In genomic region chr19:917323-918151, GRCh38 we compare ENCODE assay signal across 1 cellular context.
TF ChIP-seq lines count a peak whose summit lies in the region.

Gene KISS1R (plus strand): TSS chr19:917333. CDS start chr19:917503, 170 bp downstream.

TF ChIP-seq in WTC11, 78 proteins besides CTCF, POLR2A, EP300 and RAD21 (continued from another document and continues in another):
- no peak for TF ChIP-seq ATF6 (CRISPR knock-in tag; IDR thresholded peaks at IDR 0.05)
- TF ChIP-seq IRF2 (CRISPR knock-in tag; IDR thresholded peaks at IDR 0.05; ENCODE audit: borderline replicate concordance, low read depth) = no peak
- no peak for TF ChIP-seq SMAD3 (CRISPR knock-in tag; IDR thresholded peaks at IDR 0.05; ENCODE audit: borderline replicate concordance)
- no peak for TF ChIP-seq NFYB (CRISPR knock-in tag; conservative IDR thresholded peaks at IDR 0.05; ENCODE audit: low read depth)
- TF ChIP-seq NFE2L1 (CRISPR knock-in tag; IDR thresholded peaks at IDR 0.05) = 0 out of 2 replicates have a peak, but pooled peaks have one; percentile 34
- peak; percentile 80; the same call in 1 of the 2 replicates for TF ChIP-seq CREB1 (CRISPR knock-in tag; IDR thresholded peaks at IDR 0.05)
- TF ChIP-seq ATF2 (CRISPR knock-in tag; IDR thresholded peaks at IDR 0.05; ENCODE audit: borderline replicate concordance, low read depth) = no peak
- TF ChIP-seq ARID4B (CRISPR knock-in tag; IDR thresholded peaks at IDR 0.05; ENCODE audit: borderline replicate concordance) = no peak
- TF ChIP-seq ZNF671 (CRISPR knock-in tag; IDR thresholded peaks at IDR 0.05) = no peak
- TF ChIP-seq ATF1 (CRISPR knock-in tag; IDR thresholded peaks at IDR 0.05) = 0 out of 2 replicates have a peak, but pooled peaks have one; percentile 37
- TF ChIP-seq AR (CRISPR knock-in tag; IDR thresholded peaks at IDR 0.05) = no peak
- TF ChIP-seq NR3C1 (CRISPR knock-in tag; conservative IDR thresholded peaks at IDR 0.05; ENCODE audit: low read depth) = no peak
- no peak for TF ChIP-seq ZNF138 (CRISPR knock-in tag; conservative IDR thresholded peaks at IDR 0.05)
- no peak for TF ChIP-seq PRRX2 (CRISPR knock-in tag; IDR thresholded peaks at IDR 0.05)
- peak; percentile 97 for TF ChIP-seq ZNF121 (CRISPR knock-in tag; IDR thresholded peaks at IDR 0.05)
- no peak for TF ChIP-seq FOXJ3 (CRISPR knock-in tag; IDR thresholded peaks at IDR 0.05; ENCODE audit: borderline replicate concordance)
- TF ChIP-seq ZNF532 (CRISPR knock-in tag; IDR thresholded peaks at IDR 0.05; ENCODE audit: borderline replicate concordance) = no peak
- no peak for TF ChIP-seq ESRRA (CRISPR knock-in tag; IDR thresholded peaks at IDR 0.05; ENCODE audit: borderline replicate concordance)
- TF ChIP-seq STAT6 (CRISPR knock-in tag; conservative IDR thresholded peaks at IDR 0.05; ENCODE audit: low read depth) = no peak
- TF ChIP-seq ELF4 (CRISPR knock-in tag; IDR thresholded peaks at IDR 0.05; ENCODE audit: low read depth) = no peak
- TF ChIP-seq NR1H2 (CRISPR knock-in tag; IDR thresholded peaks at IDR 0.05) = no peak
- TF ChIP-seq FOXK1 (CRISPR knock-in tag; IDR thresholded peaks at IDR 0.05) = peak; percentile 76
- TF ChIP-seq KAT7 (CRISPR knock-in tag; IDR thresholded peaks at IDR 0.05; ENCODE audit: borderline replicate concordance) = no peak
- peak; percentile 26; the same call in 1 of the 2 replicates for TF ChIP-seq E2F5 (CRISPR knock-in tag; IDR thresholded peaks at IDR 0.05)
- TF ChIP-seq USF1 (CRISPR knock-in tag; IDR thresholded peaks at IDR 0.05) = no peak
- no peak for TF ChIP-seq MLX (CRISPR knock-in tag; IDR thresholded peaks at IDR 0.05)
- no peak for TF ChIP-seq USF2 (CRISPR knock-in tag; IDR thresholded peaks at IDR 0.05)
- TF ChIP-seq NFATC4 (CRISPR knock-in tag; IDR thresholded peaks at IDR 0.05) = no peak
- TF ChIP-seq CREM (CRISPR knock-in tag; IDR thresholded peaks at IDR 0.05) = peak; percentile 67; the same call in 1 of the 2 replicates
- peak; percentile 79 for TF ChIP-seq MAX (CRISPR knock-in tag; IDR thresholded peaks at IDR 0.05)
- no peak for TF ChIP-seq ZMAT4 (CRISPR knock-in tag; IDR thresholded peaks at IDR 0.05)
- TF ChIP-seq GTF2I (CRISPR knock-in tag; conservative IDR thresholded peaks at IDR 0.05) = 0 out of 2 replicates have a peak, but pooled peaks have one; percentile 41
